22 cellular contexts compared by ENCODE assay signal in the genomic region with DNA sequence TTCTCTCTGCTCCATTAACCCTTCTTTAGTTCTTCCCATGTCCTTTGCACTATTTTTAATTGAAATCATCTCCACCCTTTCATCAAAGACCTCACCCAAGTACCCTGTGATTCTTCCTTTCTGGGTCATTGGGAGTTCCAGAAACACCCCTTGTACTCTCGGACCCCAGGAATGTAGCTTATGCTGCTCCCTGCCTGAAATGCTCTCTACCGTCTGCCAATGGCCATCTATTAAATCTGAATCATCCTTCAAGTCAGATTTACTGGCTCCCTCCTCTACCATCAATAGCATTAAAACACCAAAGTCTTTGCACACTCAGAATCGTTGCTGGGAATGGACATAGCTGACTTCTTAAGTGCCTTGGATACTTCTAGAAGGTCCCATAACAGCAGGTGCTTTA.
"Had no signal": no experiment of that assay in that cellular context is flagged by ENCODE, and none has a peak within 500 bp of the region (broad histone marks: within the 10 kb centered on the region; RNA-seq: fewer than 3 reads in every experiment).

No MANE protein-coding gene starts in this region.

- DNase-seq: activated CD4-positive, alpha-beta T cell treated with anti-CD3 and anti-CD28 coated beads for 4 hours; activated CD4-positive, alpha-beta T cell treated with anti-CD3 and anti-CD28 coated beads, Interleukin-2, amount 50 U/mL, for 4 hours; activated CD4-positive, CD25-positive, alpha-beta regulatory T cell; activated gamma-delta T cell; activated naive CD4-positive, alpha-beta T cell treated with anti-CD3 and anti-CD28 coated beads, Interleukin-2, amount 50 U/mL, for 16 hours; activated naive CD8-positive, alpha-beta T cell treated with anti-CD3 and anti-CD28 coated beads, Interleukin-2, amount 50 U/mL, for 24 hours; amygdala; central memory CD4-positive, alpha-beta T cell; gastrocnemius medialis; glutamatergic neuron; left cardiac atrium; left ventricle myocardium superior; ovary; small intestine; stimulated activated CD4-positive, alpha-beta T cell treated with anti-CD3 and anti-CD28 coated beads, Interleukin-4, amount 100 ng/mL, for 24 hours; trophoblast cell had no signal

- H3K36me3 ChIP-seq: breast epithelium, esophagus muscularis mucosa, gastrocnemius medialis, ovary, thoracic aorta had no signal

- H3K4me2 ChIP-seq: hepatocyte had no signal

- H3K4me1 ChIP-seq: breast epithelium, gastrocnemius medialis had no signal

- H3K9me3 ChIP-seq: breast epithelium, esophagus muscularis mucosa, gastrocnemius medialis, ovary, thoracic aorta had no signal

- H2AFZ ChIP-seq: hepatocyte had no signal

- ATAC-seq: activated naive CD8-positive, alpha-beta T cell treated with anti-CD3 and anti-CD28 coated beads, Interleukin-2, amount 50 U/mL, for 24 hours; gastrocnemius medialis; sciatic nerve; stimulated activated effector memory CD8-positive, alpha-beta T cell treated with anti-CD3 and anti-CD28 coated beads, Interleukin-12 subunit alpha, Interleukin-12 subunit beta, amount 100 ng/mL, for 72 hours had no signal

- H3K27ac ChIP-seq: esophagus muscularis mucosa, hepatocyte had no signal

- H3K79me2 ChIP-seq: hepatocyte had no signal

- H3K4me3 ChIP-seq: breast epithelium, esophagus muscularis mucosa, gastrocnemius medialis, hepatocyte, ovary, thoracic aorta had no signal

- H3K27me3 ChIP-seq: breast epithelium, esophagus muscularis mucosa, gastrocnemius medialis, hepatocyte, ovary had no signal
